3 cellular contexts compared by ENCODE assay signal in genomic region chrX:76014321-76014720, GRCh38.
"Had no signal": no experiment of that assay in that cellular context is flagged by ENCODE, and none has a peak within 500 bp of the region (broad histone marks: within the 10 kb centered on the region; RNA-seq: fewer than 3 reads in every experiment).

No MANE protein-coding gene starts in this region.

- H3K4me3 ChIP-seq: GM12878 had no signal

- DNase-seq: GDM1, GF-D8 had no signal

- ATAC-seq: GM12878 had no signal
